In genomic region chr7:659306-659847, GRCh38 we compare ENCODE assay signal across 1 cellular context.
TF ChIP-seq lines count a peak whose summit lies in the region.

No MANE protein-coding gene starts in this region.

TF ChIP-seq in HEK293, 187 proteins besides CTCF, POLR2A, EP300 and RAD21:
- TF ChIP-seq ZNF148 (tag by site-specific recombination; IDR thresholded peaks at IDR 0.05; ENCODE audit: borderline replicate concordance), result no peak
- peak; percentile 79 for TF ChIP-seq SCRT2 (tag by site-specific recombination; IDR thresholded peaks at IDR 0.05)
- no peak for TF ChIP-seq ZNF654 (tag by site-specific recombination; IDR thresholded peaks at IDR 0.05; ENCODE audit: low read depth)
